In genomic region chr16:4351880-4352279, GRCh38 we compare ENCODE assay signal across 8 cellular contexts. TPM values are rescaled to one million over a fixed set of nuclear protein-coding genes. Genes with fewer than 3 reads are reported as not detected.
DNase-seq lines count a peak whose midpoint lies in the region; ATAC-seq and TF ChIP-seq lines count a peak whose summit lies in the region.

No MANE protein-coding gene starts in this region.

- H3K4me1 Mint-ChIP-seq in activated T-cell treated with anti-CD3 and anti-CD28 coated beads, Interleukin-2, amount 50 U/mL, for 24 hours (ENCODE audit: low read depth) = peaks cover 33% of the 10 kb centered on the region
- peaks cover 24% of the 10 kb centered on the region for H3K4me1 Mint-ChIP-seq in stimulated activated memory B cell treated with anti-CD40 and anti-IgM and Interleukin-4, amounts not matched to agents 10 μg/mL and 1 μg/mL and 100 μg/mL, for 72 hours

- H3K27me3 Mint-ChIP-seq in activated T-cell treated with anti-CD3 and anti-CD28 coated beads, Interleukin-2, amount 50 U/mL, for 24 hours = no peaks in the 10 kb centered on the region
- no peaks in the 10 kb centered on the region for H3K27me3 Mint-ChIP-seq in stimulated activated memory B cell treated with anti-CD40 and anti-IgM and Interleukin-4, amounts not matched to agents 10 μg/mL and 1 μg/mL and 100 μg/mL, for 72 hours

- ATAC-seq in stimulated activated memory B cell treated with anti-CD40 and anti-IgM and Interleukin-4, amounts not matched to agents 10 μg/mL and 1 μg/mL and 100 μg/mL, for 72 hours = no peak
- ATAC-seq in GM18505 (IDR thresholded peaks at IDR 0.05; ENCODE audit: unreplicated experiment) = no peak

- H3K36me3 Mint-ChIP-seq in activated T-cell treated with anti-CD3 and anti-CD28 coated beads, Interleukin-2, amount 50 U/mL, for 24 hours (ENCODE audit: low read depth) = peaks cover 50% of the 10 kb centered on the region
- H3K36me3 Mint-ChIP-seq in stimulated activated memory B cell treated with anti-CD40 and anti-IgM and Interleukin-4, amounts not matched to agents 10 μg/mL and 1 μg/mL and 100 μg/mL, for 72 hours = peaks cover 19% of the 10 kb centered on the region

- H3K9me3 ChIP-seq in SJCRH30 (replicated peaks) = no peaks in the 10 kb centered on the region

- TF ChIP-seq POLR2A in GM18505 (IDR thresholded peaks at IDR 0.05; ENCODE audit: borderline replicate concordance, extremely low read depth, insufficient read depth, insufficient read length) = no peak

- H3K4me3 Mint-ChIP-seq in activated T-cell treated with anti-CD3 and anti-CD28 coated beads, Interleukin-2, amount 50 U/mL, for 24 hours = peak overlapping the region; percentile 97
- peak overlapping the region; percentile 90 for H3K4me3 Mint-ChIP-seq in stimulated activated memory B cell treated with anti-CD40 and anti-IgM and Interleukin-4, amounts not matched to agents 10 μg/mL and 1 μg/mL and 100 μg/mL, for 72 hours

- H3K27me3 ChIP-seq in SJCRH30 = no peaks in the 10 kb centered on the region

- no peaks in the 10 kb centered on the region for H3K9me3 Mint-ChIP-seq in activated T-cell treated with anti-CD3 and anti-CD28 coated beads, Interleukin-2, amount 50 U/mL, for 24 hours
- no peaks in the 10 kb centered on the region for H3K9me3 Mint-ChIP-seq in stimulated activated memory B cell treated with anti-CD40 and anti-IgM and Interleukin-4, amounts not matched to agents 10 μg/mL and 1 μg/mL and 100 μg/mL, for 72 hours

- DNase-seq in activated T-cell treated with anti-CD3 and anti-CD28 coated beads, Interleukin-2, amount 50 U/mL, for 24 hours = no peak
- DNase-seq in activated T-cell treated with anti-CD3 and anti-CD28 coated beads for 4 hours (no peak), SJCRH30 (no peak), epithelial cell of esophagus (ENCODE audit: low read depth) (peak; percentile 65), cerebellar cortex (ENCODE audit: low spot score) (no peak), NCI-H1436 treated with DMSO at 0.1 percent for 48 hours (lab: John Stamatoyannopoulos, UW) (no peak)

- H3K36me3 ChIP-seq in SJCRH30 = no peaks in the 10 kb centered on the region

- H3K4me3 ChIP-seq in SJCRH30 (peak overlapping the region; percentile 74), epithelial cell of esophagus (ENCODE audit: low read length) (no peak overlapping the region)

- H3K4me1 ChIP-seq in SJCRH30 = 0 out of 2 replicates have a peak, but pooled peaks cover 2% of the 10 kb centered on the region

- H3K27ac ChIP-seq in SJCRH30 = no peak overlapping the region

- peak overlapping the region; percentile 97 for H3K27ac Mint-ChIP-seq in activated T-cell treated with anti-CD3 and anti-CD28 coated beads, Interleukin-2, amount 50 U/mL, for 24 hours
- peak overlapping the region; percentile 88 for H3K27ac Mint-ChIP-seq in stimulated activated memory B cell treated with anti-CD40 and anti-IgM and Interleukin-4, amounts not matched to agents 10 μg/mL and 1 μg/mL and 100 μg/mL, for 72 hours

- TF ChIP-seq CTCF in epithelial cell of esophagus (IDR thresholded peaks at IDR 0.05; ENCODE audit: insufficient read depth, low read depth, low read length, missing control alignments) = no peak

RNA-seq across cellular contexts. Expression of gene PAM16, which starts 0.8 kb away (rescaled TPM):
- 21.8 and 28.9 TPM in 2 replicates for total RNA-seq in SJCRH30 (2014; rRNA removed; shearing (Covaris generic))

RNA-seq across cellular contexts. Expression of gene VASN, which starts 19.8 kb away (rescaled TPM):
- total RNA-seq in SJCRH30 (2014; rRNA removed; shearing (Covaris generic)) = 0.18 and 0.28 TPM in 2 replicates

RNA-seq across cellular contexts. Expression of gene GLIS2, which starts 36.0 kb away (rescaled TPM):
- total RNA-seq in SJCRH30 (2014; rRNA removed; shearing (Covaris generic)) = 1.6 and 1.9 TPM in 2 replicates
